In the genomic region with DNA sequence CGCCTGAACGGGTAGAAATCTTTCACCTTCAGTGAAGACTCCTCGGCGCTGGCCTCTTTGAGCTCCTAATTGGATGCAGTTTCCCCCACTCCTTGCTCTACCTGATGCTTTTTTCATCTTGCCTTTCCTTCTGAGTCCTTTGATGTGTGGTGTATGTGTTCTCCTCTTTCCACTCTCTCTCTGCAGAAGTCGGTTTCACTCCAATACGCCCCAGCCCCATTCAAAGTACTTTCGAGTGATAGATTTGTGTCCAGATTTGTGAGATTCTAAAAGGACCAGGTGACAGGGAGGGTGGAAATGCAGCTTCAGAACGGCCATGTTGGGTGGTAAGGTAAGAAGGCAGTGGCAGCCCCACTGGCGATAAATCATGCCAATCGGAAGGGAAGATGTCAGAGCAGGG, we compare ENCODE assay signal across 18 cellular contexts. TPM values are rescaled to one million over a fixed set of nuclear protein-coding genes. Genes with fewer than 3 reads are reported as not detected.
DNase-seq lines count a peak whose midpoint lies in the region; ATAC-seq and TF ChIP-seq lines count a peak whose summit lies in the region.
"Had no signal": no experiment of that assay in that cellular context is flagged by ENCODE, and none has a peak within 500 bp of the region (broad histone marks: within the 10 kb centered on the region; RNA-seq: fewer than 3 reads in every experiment).

No MANE protein-coding gene starts in this region.

- H2AFZ ChIP-seq in GM23338 = no peak overlapping the region

- no peak for DNase-seq in activated CD4-positive, alpha-beta T cell treated with anti-CD3 and anti-CD28 coated beads for 36 hours
- DNase-seq in activated CD4-positive, alpha-beta T cell treated with anti-CD3 and anti-CD28 coated beads, Interleukin-2, amount 50 U/mL, for 1 hour = no peak
- DNase-seq in GM23338 (ENCODE audit: low spot score) (no peak), nephron progenitor cell (no peak), omental fat pad (ENCODE audit: low spot score) (no peak), NCI-H1436 (lab: John Stamatoyannopoulos, UW) (no peak)
- DNase-seq in activated naive CD8-positive, alpha-beta T cell treated with anti-CD3 and anti-CD28 coated beads, Interleukin-2, amount 50 U/mL, for 24 hours = no peak
- DNase-seq: activated CD8-positive, alpha-beta memory T cell treated with anti-CD3 and anti-CD28 coated beads, Interleukin-2, amount 50 U/mL, for 48 hours; Karpas-422; NCI-H1436 treated with DMSO at 0.1 percent for 48 hours; NCI-H446; SHP77 treated with DMSO at 0.1 percent for 48 hours had no signal

- H3K4me3 ChIP-seq in GM23338 = no peak overlapping the region
- H3K4me3 ChIP-seq: prostate gland had no signal

- no peaks in the 10 kb centered on the region for H3K27me3 ChIP-seq in GM23338 (ENCODE audit: insufficient read depth)

- H3K27ac Mint-ChIP-seq in activated CD4-positive, alpha-beta T cell treated with anti-CD3 and anti-CD28 coated beads for 36 hours = no peak overlapping the region
- H3K27ac Mint-ChIP-seq in GM23338 (no peak overlapping the region), nephron progenitor cell (no peak overlapping the region)
- H3K27ac Mint-ChIP-seq in activated naive CD8-positive, alpha-beta T cell treated with anti-CD3 and anti-CD28 coated beads, Interleukin-2, amount 50 U/mL, for 24 hours = no peak overlapping the region

- H3K79me2 ChIP-seq in GM23338 (replicated peaks; ENCODE audit: insufficient read depth) = peaks cover 13% of the 10 kb centered on the region

- H3K4me1 Mint-ChIP-seq in activated CD4-positive, alpha-beta T cell treated with anti-CD3 and anti-CD28 coated beads for 36 hours = peaks cover 34% of the 10 kb centered on the region
- peaks cover 46% of the 10 kb centered on the region for H3K4me1 Mint-ChIP-seq in GM23338
- H3K4me1 Mint-ChIP-seq in activated naive CD8-positive, alpha-beta T cell treated with anti-CD3 and anti-CD28 coated beads, Interleukin-2, amount 50 U/mL, for 24 hours = peaks cover 50% of the 10 kb centered on the region
- peaks cover 56% of the 10 kb centered on the region for H3K4me1 Mint-ChIP-seq in nephron progenitor cell

- peaks cover 6% of the 10 kb centered on the region for H3K27me3 Mint-ChIP-seq in activated CD4-positive, alpha-beta T cell treated with anti-CD3 and anti-CD28 coated beads for 36 hours
- H3K27me3 Mint-ChIP-seq in GM23338 (ENCODE audit: insufficient read depth, low read depth, poor library complexity) (peaks cover 7% of the 10 kb centered on the region), nephron progenitor cell (ENCODE audit: low read depth, poor library complexity) (no peaks in the 10 kb centered on the region)
- peaks cover 5% of the 10 kb centered on the region for H3K27me3 Mint-ChIP-seq in activated naive CD8-positive, alpha-beta T cell treated with anti-CD3 and anti-CD28 coated beads, Interleukin-2, amount 50 U/mL, for 24 hours

- H3F3A ChIP-seq in GM23338 (replicated peaks; ENCODE audit: low read depth) = peaks cover 12% of the 10 kb centered on the region; the same call in 1 of the 2 replicates

- no peak for TF ChIP-seq CTCF in GM23338 (conservative IDR thresholded peaks at IDR 0.05; ENCODE audit: low read depth in 2 of 2)
- no peak for TF ChIP-seq CTCF in nephron progenitor cell (IDR thresholded peaks at IDR 0.05)
- no peak for TF ChIP-seq CTCF in omental fat pad (IDR thresholded peaks at IDR 0.05)

- no peak overlapping the region for H3K27ac ChIP-seq in GM23338 (ENCODE audit: low read depth)
- H3K27ac ChIP-seq: prostate gland had no signal

- ATAC-seq in activated CD4-positive, alpha-beta T cell treated with anti-CD3 and anti-CD28 coated beads for 36 hours = no peak
- ATAC-seq in GM23338 (no peak), omental fat pad (ENCODE audit: low FRiP score) (no peak), HG03108 (IDR thresholded peaks at IDR 0.05; ENCODE audit: unreplicated experiment) (no peak)
- ATAC-seq in activated naive CD8-positive, alpha-beta T cell treated with anti-CD3 and anti-CD28 coated beads, Interleukin-2, amount 50 U/mL, for 24 hours = no peak

- no peaks in the 10 kb centered on the region for H3K36me3 ChIP-seq in GM23338 (ENCODE audit: insufficient read depth)
- H3K36me3 ChIP-seq: prostate gland had no signal

- no peak overlapping the region for H3K4me2 ChIP-seq in GM23338

- POLR2A ChIA-PET in activated CD4-positive, alpha-beta T cell treated with anti-CD3 and anti-CD28 coated beads for 36 hours (lab: Charles Lee) = no interaction called here

- peaks cover 5% of the 10 kb centered on the region for H3K36me3 Mint-ChIP-seq in activated CD4-positive, alpha-beta T cell treated with anti-CD3 and anti-CD28 coated beads for 36 hours (ENCODE audit: low read depth)
- H3K36me3 Mint-ChIP-seq in GM23338 (ENCODE audit: low read depth) (peaks cover 10% of the 10 kb centered on the region; the same call in 2 of the 3 replicates), nephron progenitor cell (ENCODE audit: low read depth) (peaks cover 4% of the 10 kb centered on the region)
- H3K36me3 Mint-ChIP-seq in activated naive CD8-positive, alpha-beta T cell treated with anti-CD3 and anti-CD28 coated beads, Interleukin-2, amount 50 U/mL, for 24 hours (ENCODE audit: low read depth) = peaks cover 4% of the 10 kb centered on the region

- no peaks in the 10 kb centered on the region for H3K9me2 ChIP-seq in GM23338 (ENCODE audit: insufficient read depth)

- CTCF ChIA-PET in activated CD4-positive, alpha-beta T cell treated with anti-CD3 and anti-CD28 coated beads for 36 hours (lab: Charles Lee) = interaction anchor here (0.6 to 2.2 kb wide), 3 partner anchors 15 to 107 kb away, joined by 3 to 5 read pairs (median 4); no protein-coding TSS in a partner anchor

- H3K9me3 Mint-ChIP-seq in activated CD4-positive, alpha-beta T cell treated with anti-CD3 and anti-CD28 coated beads for 36 hours (ENCODE audit: low read depth) = no peaks in the 10 kb centered on the region
- peaks cover 13% of the 10 kb centered on the region for H3K9me3 Mint-ChIP-seq in GM23338
- H3K9me3 Mint-ChIP-seq in activated naive CD8-positive, alpha-beta T cell treated with anti-CD3 and anti-CD28 coated beads, Interleukin-2, amount 50 U/mL, for 24 hours = no peaks in the 10 kb centered on the region
- peaks cover 52% of the 10 kb centered on the region for H3K9me3 Mint-ChIP-seq in nephron progenitor cell

- intact Hi-C loops in activated CD4-positive, alpha-beta T cell treated with anti-CD3 and anti-CD28 coated beads for 36 hours (cut with DNase I, micrococcal nuclease) = loop anchor here in 1 of 2 experiments (10.0 kb wide), 2 partner anchors 658 to 1742 kb away; a partner anchor contains a TSS

- H3K4me3 Mint-ChIP-seq in activated CD4-positive, alpha-beta T cell treated with anti-CD3 and anti-CD28 coated beads for 36 hours = peak overlapping the region; percentile 3
- H3K4me3 Mint-ChIP-seq in GM23338 (peak overlapping the region; percentile 58), nephron progenitor cell (peak overlapping the region; percentile 69)
- peak overlapping the region; percentile 15 for H3K4me3 Mint-ChIP-seq in activated naive CD8-positive, alpha-beta T cell treated with anti-CD3 and anti-CD28 coated beads, Interleukin-2, amount 50 U/mL, for 24 hours

- peaks cover 25% of the 10 kb centered on the region for H3K4me1 ChIP-seq in GM23338 (ENCODE audit: insufficient read depth)
- H3K4me1 ChIP-seq: prostate gland had no signal

- H4K20me1 ChIP-seq in GM23338 (replicated peaks; ENCODE audit: insufficient read depth) = no peaks in the 10 kb centered on the region

TF ChIP-seq in GM23338, 12 proteins besides CTCF, POLR2A, EP300 and RAD21 (continues in another document):
- TF ChIP-seq, protein P1, sequence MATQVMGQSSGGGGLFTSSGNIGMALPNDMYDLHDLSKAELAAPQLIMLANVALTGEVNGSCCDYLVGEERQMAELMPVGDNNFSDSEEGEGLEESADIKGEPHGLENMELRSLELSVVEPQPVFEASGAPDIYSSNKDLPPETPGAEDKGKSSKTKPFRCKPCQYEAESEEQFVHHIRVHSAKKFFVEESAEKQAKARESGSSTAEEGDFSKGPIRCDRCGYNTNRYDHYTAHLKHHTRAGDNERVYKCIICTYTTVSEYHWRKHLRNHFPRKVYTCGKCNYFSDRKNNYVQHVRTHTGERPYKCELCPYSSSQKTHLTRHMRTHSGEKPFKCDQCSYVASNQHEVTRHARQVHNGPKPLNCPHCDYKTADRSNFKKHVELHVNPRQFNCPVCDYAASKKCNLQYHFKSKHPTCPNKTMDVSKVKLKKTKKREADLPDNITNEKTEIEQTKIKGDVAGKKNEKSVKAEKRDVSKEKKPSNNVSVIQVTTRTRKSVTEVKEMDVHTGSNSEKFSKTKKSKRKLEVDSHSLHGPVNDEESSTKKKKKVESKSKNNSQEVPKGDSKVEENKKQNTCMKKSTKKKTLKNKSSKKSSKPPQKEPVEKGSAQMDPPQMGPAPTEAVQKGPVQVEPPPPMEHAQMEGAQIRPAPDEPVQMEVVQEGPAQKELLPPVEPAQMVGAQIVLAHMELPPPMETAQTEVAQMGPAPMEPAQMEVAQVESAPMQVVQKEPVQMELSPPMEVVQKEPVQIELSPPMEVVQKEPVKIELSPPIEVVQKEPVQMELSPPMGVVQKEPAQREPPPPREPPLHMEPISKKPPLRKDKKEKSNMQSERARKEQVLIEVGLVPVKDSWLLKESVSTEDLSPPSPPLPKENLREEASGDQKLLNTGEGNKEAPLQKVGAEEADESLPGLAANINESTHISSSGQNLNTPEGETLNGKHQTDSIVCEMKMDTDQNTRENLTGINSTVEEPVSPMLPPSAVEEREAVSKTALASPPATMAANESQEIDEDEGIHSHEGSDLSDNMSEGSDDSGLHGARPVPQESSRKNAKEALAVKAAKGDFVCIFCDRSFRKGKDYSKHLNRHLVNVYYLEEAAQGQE (IDR thresholded peaks at IDR 0.05; ENCODE audit: unreplicated experiment) = no peak

RNA-seq across cellular contexts. Expression of a gene that starts 45.6 kb away (rescaled TPM):
- not detected for total RNA-seq in activated CD4-positive, alpha-beta T cell treated with anti-CD3 and anti-CD28 coated beads for 36 hours
- total RNA-seq in GM23338 (2014; rRNA removed; shearing (Covaris generic)) = 0.19 TPM in 1 of 2 replicates, not detected in the other
- not detected in 2 replicates for polyA plus RNA-seq in GM23338 (2016; fragmentation: Nextera tagmentation; extraction: Ambion mirVana)
- not detected for total RNA-seq in omental fat pad
- total RNA-seq: A172, chondrocyte, mononuclear cell, subcutaneous adipose tissue had no signal

Comparison
In these comparisons a context has a peak if more than half of its experiments do, and no peak if none do; other contexts are left out.
1. H3K4me3 Mint-ChIP-seq: peak in every context shown above with its lines; median percentile 69 in nephron progenitor cell; 58 in GM23338; 15 in activated naive CD8-positive, alpha-beta T cell treated with anti-CD3 and anti-CD28 coated beads, Interleukin-2, amount 50 U/mL, for 24 hours; 3 in activated CD4-positive, alpha-beta T cell treated with anti-CD3 and anti-CD28 coated beads for 36 hours.